ENCODE assay signal across 24 cellular contexts in genomic region chr3:123386477-123387040, GRCh38.
DNase-seq lines count a peak whose midpoint lies in the region; ATAC-seq, FAIRE-seq and TF ChIP-seq lines count a peak whose summit lies in the region.
"Had no signal": no experiment of that assay in that cellular context is flagged by ENCODE, and none has a peak within 500 bp of the region (broad histone marks: within the 10 kb centered on the region; RNA-seq: fewer than 3 reads in every experiment).

No MANE protein-coding gene starts in this region.

- CTCF ChIA-PET in A549 (lab: Yijun Ruan, JAX) = interaction anchor here (0.8 to 1.0 kb wide), 2 partner anchors 10 to 173 kb away, joined by 3 read pairs; no protein-coding TSS in a partner anchor

- H3K4me1 ChIP-seq in A549 = peaks cover 12% of the 10 kb centered on the region
- H3K4me1 ChIP-seq in body of pancreas = peaks cover 43% of the 10 kb centered on the region
- H3K4me1 ChIP-seq in right cardiac atrium (ENCODE audit: control insufficient read depth, insufficient read depth, low read length) = peaks cover 30% of the 10 kb centered on the region
- peaks cover 77% of the 10 kb centered on the region for H3K4me1 ChIP-seq in rectal smooth muscle tissue (ENCODE audit: control insufficient read depth, insufficient read depth, low read length)
- H3K4me1 ChIP-seq: colonic mucosa, foreskin keratinocyte had no signal

- H3K9me3 ChIP-seq in A549 (no peaks in the 10 kb centered on the region), body of pancreas (no peaks in the 10 kb centered on the region), right cardiac atrium (ENCODE audit: control insufficient read depth, low read length) (no peaks in the 10 kb centered on the region)
- H3K9me3 ChIP-seq: colonic mucosa, mucosa of descending colon, pancreas had no signal

- no peak for FAIRE-seq in A549 (lab: Jason Lieb, UNC)
- no peak for FAIRE-seq in GM19239 (lab: Jason Lieb, UNC)
- FAIRE-seq: H54, pancreas had no signal

- ATAC-seq in A549 (no peak), body of pancreas (no peak), right cardiac atrium (no peak), HG02938 (IDR thresholded peaks at IDR 0.05; ENCODE audit: unreplicated experiment) (no peak)
- ATAC-seq: activated CD8-positive, alpha-beta T cell treated with anti-CD3 and anti-CD28 coated beads for 36 hours; foreskin keratinocyte had no signal

- no peak for TF ChIP-seq POLR2A in A549 (IDR thresholded peaks at IDR 0.05; ENCODE audit: low read length)
- TF ChIP-seq POLR2A in body of pancreas (IDR thresholded peaks at IDR 0.05) = no peak

- TF ChIP-seq CTCF in A549 (IDR thresholded peaks at IDR 0.05) (no peak), body of pancreas (IDR thresholded peaks at IDR 0.05) (no peak)

- DNase-seq in A549 (ENCODE audit: low read depth in 1 of 2, low spot score in 1 of 2) (no peak), body of pancreas (no peak), right cardiac atrium (no peak), GM19239 (ENCODE audit: insufficient read length, low spot score) (no peak), AG08395 (ENCODE audit: low spot score) (no peak), G401 (ENCODE audit: low spot score) (no peak)
- DNase-seq: activated B cell treated with CpG ODN at 0.5 μM for 24 hours; activated CD8-positive, alpha-beta T cell treated with anti-CD3 and anti-CD28 coated beads for 36 hours; activated naive CD4-positive, alpha-beta T cell treated with anti-CD3 and anti-CD28 coated beads for 36 hours; activated T-cell treated with anti-CD3 and anti-CD28 coated beads, Interleukin-2, amount 50 U/mL, for 24 hours; CD4-positive, CD25-positive, alpha-beta regulatory T cell; colonic mucosa; DMS 273 treated with DMSO at 0.1 percent for 48 hours; foreskin keratinocyte; GDM1; mucosa of descending colon; NCI-H146; NCI-H748 treated with DMSO at 0.1 percent for 48 hours; stimulated activated CD4-positive, alpha-beta T cell treated with anti-CD3 and anti-CD28 coated beads, Interleukin-4, amount 100 ng/mL, for 24 hours had no signal

- intact Hi-C loops in body of pancreas (cut with DNase I) = no loop called here
- intact Hi-C loops in right cardiac atrium (cut with DNase I) = no loop called here

- in situ Hi-C loops in G401 (cut with HindIII; ENCODE audit: low sequenced_read_pairs) = no loop called here

- no peak for TF ChIP-seq RAD21 in A549 (conservative IDR thresholded peaks at IDR 0.05 in 1 of 2, IDR thresholded peaks at IDR 0.05 in 1 of 2)

- no peaks in the 10 kb centered on the region for H3K36me3 ChIP-seq in body of pancreas (replicated peaks in 1 of 2; ENCODE audit: insufficient read depth in 1 of 2, low read depth in 2 of 2)
- no peaks in the 10 kb centered on the region for H3K36me3 ChIP-seq in rectal smooth muscle tissue (ENCODE audit: control insufficient read depth, insufficient read depth, low read length)
- H3K36me3 ChIP-seq: colonic mucosa, pancreas had no signal

- peak overlapping the region; percentile 26 for H3K4me2 ChIP-seq in A549

- no peak overlapping the region for H3K9ac ChIP-seq in rectal smooth muscle tissue (ENCODE audit: low read length)

- H3K4me3 ChIP-seq in A549 (no peak overlapping the region), body of pancreas (no peak overlapping the region), right cardiac atrium (ENCODE audit: low read length) (no peak overlapping the region), rectal smooth muscle tissue (ENCODE audit: low read length) (no peak overlapping the region)
- H3K4me3 ChIP-seq: colonic mucosa, mucosa of descending colon, pancreas, skin epidermis had no signal

- 87% methylated on average over 11 of the region's 11 CpGs for WGBS in A549 (ENCODE audit: missing lambda C conversion rate)
- WGBS in body of pancreas, 2 donors = 25 to 38% methylated on average over 11 of the region's 11 CpGs
- 21% methylated on average over 11 of the region's 11 CpGs for WGBS in right cardiac atrium

- H3K27me3 ChIP-seq in body of pancreas (no peaks in the 10 kb centered on the region), right cardiac atrium (ENCODE audit: control insufficient read depth, insufficient read depth) (no peaks in the 10 kb centered on the region), rectal smooth muscle tissue (ENCODE audit: control insufficient read depth, insufficient read depth, low read length) (no peaks in the 10 kb centered on the region)
- H3K27me3 ChIP-seq: colonic mucosa, pancreas had no signal

- H3K27ac ChIP-seq in A549 = peak overlapping the region; percentile 34 to 67; a peak in 4 of 6 replicates
- peak overlapping the region in 3 of 4 donors; percentile 25 to 56 (median 31) for H3K27ac ChIP-seq in body of pancreas
- H3K27ac ChIP-seq in right cardiac atrium (ENCODE audit: low read length) = peak overlapping the region; percentile 98
- H3K27ac ChIP-seq in rectal smooth muscle tissue (ENCODE audit: low read depth, low read length) = peak overlapping the region; percentile 97
- H3K27ac ChIP-seq: foreskin keratinocyte, skin epidermis had no signal

- POLR2A ChIA-PET in A549 (lab: Yijun Ruan, JAX) = no interaction called here

- no peak for TF ChIP-seq EP300 in A549 (IDR thresholded peaks at IDR 0.05)

TF ChIP-seq in A549, 52 proteins besides CTCF, POLR2A, EP300 and RAD21:
- no peak for TF ChIP-seq CBX8 (IDR thresholded peaks at IDR 0.05)

Comparison
In these comparisons a context has a peak if more than half of its experiments do, and no peak if none do; other contexts are left out.
1. H3K27ac ChIP-seq: peak in every context shown above with its lines; median percentile 98 in right cardiac atrium; 97 in rectal smooth muscle tissue; 50 in A549; 31 in body of pancreas.